Comparison of ENCODE assay signal across 1 cellular context in genomic region chr20:34205172-34205880, GRCh38.
TF ChIP-seq lines count a peak whose summit lies in the region.
"Not testable (repeated sequence)": the region's sequence is repeated elsewhere in the genome, so short reads cannot be mapped to it uniquely, and the experiment has no call there.

No MANE protein-coding gene starts in this region.

TF ChIP-seq in K562, 482 proteins besides CTCF, POLR2A, EP300 and RAD21:
- peak in 1 of 2 experiments; percentile 89; a peak in 2 of 4 replicates for TF ChIP-seq SRF (CRISPR knock-in tag; IDR thresholded peaks at IDR 0.05)
- peak; percentile 68 for TF ChIP-seq NFYB (IDR thresholded peaks at IDR 0.05; ENCODE audit: extremely low read depth, insufficient read length)
- TF ChIP-seq KDM1A (IDR thresholded peaks at IDR 0.05), result peak; percentile 73 to 83
- TF ChIP-seq NRF1 (conservative IDR thresholded peaks at IDR 0.05 in 1 of 2, IDR thresholded peaks at IDR 0.05 in 1 of 2), result peak in 1 of 2 experiments; percentile 30; a peak in 2 of 4 replicates
- TF ChIP-seq PHF21A (IDR thresholded peaks at IDR 0.05; ENCODE audit: borderline replicate concordance, low read depth), result peak; percentile 86; the same call in 1 of the 2 replicates
- TF ChIP-seq ATF1 (CRISPR knock-in tag; IDR thresholded peaks at IDR 0.05), result not testable (repeated sequence)
- 0 out of 2 replicates have a peak, but pooled peaks have one; percentile 16 for TF ChIP-seq ATF1 (tag; IDR thresholded peaks at IDR 0.05)
- TF ChIP-seq RCOR1 (IDR thresholded peaks at IDR 0.05; ENCODE audit: borderline replicate concordance in 1 of 2, low read depth in 2 of 2, low read length in 2 of 2), result peak in 1 of 2 experiments; percentile 50; a peak in 1 of 4 replicates
- TF ChIP-seq RBM25 (IDR thresholded peaks at IDR 0.05; ENCODE audit: low read depth, low read length, severe bottlenecking), result peak; percentile 31
- peak; percentile 59 for TF ChIP-seq CC2D1A (IDR thresholded peaks at IDR 0.05)
- TF ChIP-seq ZNF316 (IDR thresholded peaks at IDR 0.05), result 0 out of 2 replicates have a peak, but pooled peaks have one; percentile 6
